In genomic region chr5:34012791-34013190, GRCh38 we compare ENCODE assay signal across 27 cellular contexts. TPM values are rescaled to one million over a fixed set of nuclear protein-coding genes. Genes with fewer than 3 reads are reported as not detected.
DNase-seq lines count a peak whose midpoint lies in the region; ATAC-seq and TF ChIP-seq lines count a peak whose summit lies in the region.
"Had no signal": no experiment of that assay in that cellular context is flagged by ENCODE, and none has a peak within 500 bp of the region (broad histone marks: within the 10 kb centered on the region; RNA-seq: fewer than 3 reads in every experiment).

No MANE protein-coding gene starts in this region.

- ATAC-seq in SK-N-SH treated with all-trans-retinoic acid at 6 μM for 48 hours: peak; percentile 12; the same call in 2 of the 3 replicates
- ATAC-seq in HG02981 (IDR thresholded peaks at IDR 0.05; ENCODE audit: unreplicated experiment): no peak
- no peak for ATAC-seq in HG02885 (IDR thresholded peaks at IDR 0.05; ENCODE audit: poor library complexity, unreplicated experiment)
- ATAC-seq: GM23338; stimulated activated naive CD8-positive, alpha-beta T cell treated with anti-CD3 and anti-CD28 coated beads, Interleukin-15, amount 100 ng/mL, for 72 hours; WTC11 had no signal

- peak; percentile 56 for DNase-seq in NCI-H2196 (lab: John Stamatoyannopoulos, UW; ENCODE audit: unreplicated experiment)
- no peak for DNase-seq in NCI-H2196 treated with DMSO at 0.1 percent for 48 hours (lab: John Stamatoyannopoulos, UW; ENCODE audit: unreplicated experiment)
- peak; percentile 39 for DNase-seq in fibroblast of gingiva (ENCODE audit: low read depth)
- peak; percentile 57 for DNase-seq in renal cortical epithelial cell (ENCODE audit: low read depth)
- no peak for DNase-seq in NCI-H2227 (lab: John Stamatoyannopoulos, UW; ENCODE audit: unreplicated experiment)
- DNase-seq: 8988T; activated CD4-positive, alpha-beta T cell treated with anti-CD3 and anti-CD28 coated beads, Interleukin-2, amount 50 U/mL, for 48 hours; activated gamma-delta T cell; BE2C; DND-41; dorsolateral prefrontal cortex; mammary epithelial cell; NCI-H1105; NCI-H2081 treated with DMSO at 0.1 percent for 48 hours; NCI-H526; retina; spleen; stimulated activated naive CD8-positive, alpha-beta T cell treated with anti-CD3 and anti-CD28 coated beads, Interleukin-15, amount 100 ng/mL, for 72 hours; T-helper 9 cell had no signal

TF ChIP-seq in SK-N-SH treated with all-trans-retinoic acid at 6 μM for 48 hours, 23 proteins besides CTCF, POLR2A, EP300 and RAD21:
- no peak for TF ChIP-seq CREB5 (CRISPR knock-in tag; IDR thresholded peaks at IDR 0.05; ENCODE audit: low read depth)
- no peak for TF ChIP-seq POU6F1 (CRISPR knock-in tag; IDR thresholded peaks at IDR 0.05; ENCODE audit: borderline replicate concordance, low read depth)
- TF ChIP-seq GLIS3 (CRISPR knock-in tag; IDR thresholded peaks at IDR 0.05): no peak
- TF ChIP-seq ZFP3 (CRISPR knock-in tag; IDR thresholded peaks at IDR 0.05): no peak
- no peak for TF ChIP-seq PATZ1 (CRISPR knock-in tag; IDR thresholded peaks at IDR 0.05; ENCODE audit: borderline replicate concordance)
- TF ChIP-seq ZC3H10 (CRISPR knock-in tag; IDR thresholded peaks at IDR 0.05): no peak
- TF ChIP-seq PPARA (CRISPR knock-in tag; IDR thresholded peaks at IDR 0.05; ENCODE audit: borderline replicate concordance): no peak
- TF ChIP-seq CSDC2 (CRISPR knock-in tag; IDR thresholded peaks at IDR 0.05): no peak
- TF ChIP-seq ZFP30 (CRISPR knock-in tag; IDR thresholded peaks at IDR 0.05): no peak

RNA-seq across cellular contexts. Expression of gene AMACR, which starts 4.9 kb away (rescaled TPM):
- 15.1 and 33.6 TPM in 2 replicates for total RNA-seq in renal cortical epithelial cell

RNA-seq across cellular contexts. Expression of gene SLC45A2, which starts 28.3 kb away (rescaled TPM):
- total RNA-seq in renal cortical epithelial cell: not detected in 2 replicates
- total RNA-seq: epithelial cell of proximal tubule, GM23338, kidney epithelial cell, tibial nerve, WTC11 had no signal

RNA-seq across cellular contexts. Expression of gene C1QTNF3, which starts 30.2 kb away (rescaled TPM):
- 3.1 TPM in 1 of 2 replicates, not detected in the other for total RNA-seq in renal cortical epithelial cell

Comparison
In these comparisons a context has a peak if more than half of its experiments do, and no peak if none do; other contexts are left out.
1. DNase-seq: peak in NCI-H2196 (single experiment), fibroblast of gingiva (single experiment) and renal cortical epithelial cell (single experiment); none in NCI-H2196 treated with DMSO at 0.1 percent for 48 hours (single experiment) and NCI-H2227 (single experiment).